ENCODE assay signal across 11 cellular contexts in the genomic region with DNA sequence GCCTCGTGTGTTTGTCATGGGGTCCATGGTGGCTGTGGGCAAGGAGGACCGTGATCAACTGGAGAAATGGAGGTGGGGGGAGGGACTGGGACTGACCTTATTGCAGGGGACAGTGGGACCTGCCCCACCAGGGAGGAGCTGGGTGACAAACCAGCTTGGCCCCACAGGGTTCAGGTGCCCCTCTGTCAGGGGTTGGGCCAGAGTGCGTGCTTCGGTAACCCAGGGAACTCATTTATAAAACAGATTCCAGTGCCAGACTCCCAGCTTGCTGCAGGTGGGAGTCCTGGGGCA.
DNase-seq lines count a peak whose midpoint lies in the region; ATAC-seq, FAIRE-seq and TF ChIP-seq lines count a peak whose summit lies in the region.
"Had no signal": no experiment of that assay in that cellular context is flagged by ENCODE, and none has a peak within 500 bp of the region (broad histone marks: within the 10 kb centered on the region; RNA-seq: fewer than 3 reads in every experiment).

No MANE protein-coding gene starts in this region.

- no peak for TF ChIP-seq POLR2A in HepG2 (IDR thresholded peaks at IDR 0.05; ENCODE audit: insufficient read depth in 1 of 2, low read depth in 2 of 2, low read length in 2 of 2)

- H3K9me2 ChIP-seq in hepatocyte (replicated peaks; ENCODE audit: insufficient read depth): no peaks in the 10 kb centered on the region

- H3K4me3 ChIP-seq in SJSA1: no peak overlapping the region
- H3K4me3 ChIP-seq in hepatocyte: no peak overlapping the region
- H3K4me3 ChIP-seq in skeletal muscle satellite cell (ENCODE audit: low read length): no peak overlapping the region
- H3K4me3 ChIP-seq in HepG2 (replicated peaks in 1 of 3; ENCODE audit: insufficient read depth in 1 of 3, low read depth in 2 of 3, low read length in 3 of 3): no peak overlapping the region
- H3K4me3 ChIP-seq: adrenal gland had no signal

- no peaks in the 10 kb centered on the region for H3K27me3 ChIP-seq in SJSA1 (replicated peaks)
- H3K27me3 ChIP-seq in hepatocyte: no peaks in the 10 kb centered on the region
- H3K27me3 ChIP-seq in skeletal muscle satellite cell (ENCODE audit: control insufficient read depth, insufficient read depth, low read length): no peaks in the 10 kb centered on the region
- H3K27me3 ChIP-seq in HepG2 (ENCODE audit: control insufficient read depth in 1 of 2, insufficient read depth in 2 of 2, low read length in 2 of 2): no peaks in the 10 kb centered on the region

- H3K4me1 ChIP-seq in SJSA1 (replicated peaks) (peaks cover 37% of the 10 kb centered on the region), hepatocyte (ENCODE audit: insufficient read depth) (peaks cover 36% of the 10 kb centered on the region), skeletal muscle satellite cell (ENCODE audit: control insufficient read depth, insufficient read depth, low read length) (peaks cover 49% of the 10 kb centered on the region), HepG2 (ENCODE audit: insufficient read depth, low read length) (peaks cover 29% of the 10 kb centered on the region)
- H3K4me1 ChIP-seq: parathyroid adenoma had no signal

- CTCF ChIA-PET in HEK293T (lab: Yijun Ruan, JAX) (interaction anchor here (0.6 to 1.2 kb wide), 7 partner anchors 10 to 221 kb away, joined by 3 to 9 read pairs (median 3); no protein-coding TSS in a partner anchor), HepG2 (lab: Yijun Ruan, JAX; ENCODE audit: low intra/inter-chr PET ratio, low total read pairs) (no interaction called here)

- intact Hi-C loops in HepG2 (cut with micrococcal nuclease; ENCODE audit: unreplicated experiment): loop anchor here (5.0 kb wide), 1 partner anchor 41 kb away; no protein-coding TSS in a partner anchor

- no peak for ATAC-seq in HG03571 (IDR thresholded peaks at IDR 0.05; ENCODE audit: unreplicated experiment)
- no peak for ATAC-seq in HepG2
- ATAC-seq in GM21825 (IDR thresholded peaks at IDR 0.05; ENCODE audit: unreplicated experiment): no peak
- ATAC-seq in GM19463 (IDR thresholded peaks at IDR 0.05; ENCODE audit: unreplicated experiment): no peak

- H3K4me2 ChIP-seq in hepatocyte (peak overlapping the region; percentile 23), skeletal muscle satellite cell (ENCODE audit: low read length) (no peak overlapping the region), HepG2 (ENCODE audit: low read depth, low read length) (no peak overlapping the region)

- no peak for TF ChIP-seq CTCF in hepatocyte (IDR thresholded peaks at IDR 0.05; ENCODE audit: poor library complexity)
- no peak for TF ChIP-seq CTCF in HepG2 (CRISPR knock-in tag; IDR thresholded peaks at IDR 0.05)

- WGBS in hepatocyte (ENCODE audit: low lambda C conversion rate, missing lambda C conversion rate): 65% methylated on average over 4 of the region's 4 CpGs
- WGBS in HepG2 (ENCODE audit: low lambda C conversion rate): 0% methylated on average over 1 of the region's 4 CpGs

- peak overlapping the region; percentile 25 for H3K9ac ChIP-seq in skeletal muscle satellite cell (ENCODE audit: low read depth, low read length)
- H3K9ac ChIP-seq in HepG2 (ENCODE audit: insufficient read depth, low read depth, low read length): no peak overlapping the region
- H3K9ac ChIP-seq: parathyroid adenoma had no signal

- H3K27ac ChIP-seq in SJSA1 (peak overlapping the region; percentile 78), hepatocyte (peak overlapping the region; percentile 37), HepG2 (ENCODE audit: extremely low read length, insufficient read depth, low read length) (no peak overlapping the region)
- H3K27ac ChIP-seq: parathyroid adenoma had no signal

- BruUV-seq in HepG2 (replicated peaks; lab: Mats Ljungman, UMichigan): no TSS peak

- DNase-seq in HEK293T (ENCODE audit: extremely low spot score): no peak
- no peak for DNase-seq in SJSA1 (ENCODE audit: low read depth in 1 of 2, low spot score in 2 of 2)
- DNase-seq in hepatocyte (ENCODE audit: low spot score): no peak
- no peak for DNase-seq in HepG2 (ENCODE audit: low spot score)

- POLR2A ChIA-PET in HEK293T (lab: Yijun Ruan, JAX): interaction anchor here (0.7 to 1.6 kb wide), 3 partner anchors 24 to 204 kb away, joined by 3 to 5 read pairs (median 3); no protein-coding TSS in a partner anchor
- POLR2A ChIA-PET in HepG2 (lab: Yijun Ruan, JAX): interaction anchor here (1.0 to 1.3 kb wide), 3 partner anchors 364 to 535 kb away, joined by 3 read pairs; no protein-coding TSS in a partner anchor

- H3K79me2 ChIP-seq in hepatocyte (no peaks in the 10 kb centered on the region), HepG2 (ENCODE audit: insufficient read depth, low read length) (no peaks in the 10 kb centered on the region)
- H3K79me2 ChIP-seq: parathyroid adenoma had no signal

- no peak for FAIRE-seq in HepG2 (lab: Jason Lieb, UNC)
- FAIRE-seq: small intestine had no signal

- in situ Hi-C loops in HepG2 (cut with HindIII; ENCODE audit: extremely low pct_ligation_motif_present, low pct_unique_long_range_greater_than_20kb): no loop called here

- no peak for TF ChIP-seq RAD21 in HepG2 (CRISPR knock-in tag; IDR thresholded peaks at IDR 0.05)

- H2AFZ ChIP-seq in hepatocyte: no peak overlapping the region
- no peak overlapping the region for H2AFZ ChIP-seq in HepG2 (ENCODE audit: low read length)
- H2AFZ ChIP-seq: parathyroid adenoma had no signal

- H3K36me3 ChIP-seq in SJSA1 (no peaks in the 10 kb centered on the region), hepatocyte (replicated peaks; ENCODE audit: insufficient read depth, low read depth) (no peaks in the 10 kb centered on the region), skeletal muscle satellite cell (ENCODE audit: insufficient read depth, low read length) (no peaks in the 10 kb centered on the region), HepG2 (replicated peaks in 1 of 2; ENCODE audit: control insufficient read depth in 1 of 2, insufficient read depth in 2 of 2, low read length in 2 of 2) (no peaks in the 10 kb centered on the region)
- H3K36me3 ChIP-seq: adrenal gland had no signal

- H3K9me3 ChIP-seq in SJSA1 (replicated peaks): no peaks in the 10 kb centered on the region
- H3K9me3 ChIP-seq in hepatocyte (ENCODE audit: low read depth): no peaks in the 10 kb centered on the region
- no peaks in the 10 kb centered on the region for H3K9me3 ChIP-seq in skeletal muscle satellite cell (replicated peaks; ENCODE audit: low read length)
- no peaks in the 10 kb centered on the region for H3K9me3 ChIP-seq in HepG2 (ENCODE audit: low read length)
- H3K9me3 ChIP-seq: adrenal gland had no signal

- no peaks in the 10 kb centered on the region for H4K20me1 ChIP-seq in hepatocyte (ENCODE audit: insufficient read depth, poor library complexity, severe bottlenecking)
- H4K20me1 ChIP-seq in HepG2 (ENCODE audit: insufficient read depth, low read length): no peaks in the 10 kb centered on the region

- TF ChIP-seq EP300 in HepG2 (IDR thresholded peaks at IDR 0.05; ENCODE audit: low read depth in 2 of 2, low read length in 2 of 2) (no peak), HepG2 (CRISPR knock-in tag; IDR thresholded peaks at IDR 0.05; ENCODE audit: borderline replicate concordance) (no peak)

TF ChIP-seq in HEK293T, 16 proteins besides CTCF, POLR2A, EP300 and RAD21:
- TF ChIP-seq ELF4 (IDR thresholded peaks at IDR 0.05): no peak
- peak; percentile 6; the same call in 1 of the 2 replicates for TF ChIP-seq L3MBTL2 (conservative IDR thresholded peaks at IDR 0.05)

TF ChIP-seq in HepG2, 621 proteins besides CTCF, POLR2A, EP300 and RAD21:
- TF ChIP-seq HNF4G (IDR thresholded peaks at IDR 0.05; ENCODE audit: borderline replicate concordance, low read depth, low read length): no peak
- TF ChIP-seq HNF4G (CRISPR knock-in tag; IDR thresholded peaks at IDR 0.05; ENCODE audit: borderline replicate concordance, low read depth): no peak
- TF ChIP-seq HNRNPLL (IDR thresholded peaks at IDR 0.05; ENCODE audit: low read depth, low read length, poor library complexity, severe bottlenecking): no peak
- TF ChIP-seq ZNF772 (CRISPR knock-in tag; IDR thresholded peaks at IDR 0.05): no peak
- TF ChIP-seq ZSCAN12 (CRISPR knock-in tag; IDR thresholded peaks at IDR 0.05): no peak
TF ChIP-seq in HepG2: peak in this region for 0.
